ENCODE assay signal across 12 cellular contexts in the genomic region with DNA sequence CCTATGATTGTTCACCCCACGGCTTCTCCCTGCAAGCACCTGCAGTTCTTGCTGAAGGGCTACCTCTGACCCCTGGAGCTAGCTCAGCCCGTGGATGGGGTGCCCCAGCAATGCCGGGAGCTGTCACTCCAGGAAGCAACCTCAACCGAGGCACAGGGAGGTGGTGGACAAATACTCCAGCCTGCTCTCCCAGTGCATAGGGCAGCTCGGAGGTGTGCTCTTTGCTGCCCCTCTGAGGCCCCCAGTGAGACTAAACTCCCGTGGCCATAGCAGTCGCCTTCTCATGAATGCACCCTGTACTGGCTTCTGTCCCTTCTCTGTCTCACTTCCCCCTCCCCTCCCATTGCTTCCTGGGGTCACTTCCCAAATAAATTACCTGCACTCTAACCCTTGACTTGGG. TPM values are rescaled to one million over a fixed set of nuclear protein-coding genes. Genes with fewer than 3 reads are reported as not detected.
DNase-seq lines count a peak whose midpoint lies in the region; ATAC-seq and TF ChIP-seq lines count a peak whose summit lies in the region.
"Had no signal": no experiment of that assay in that cellular context is flagged by ENCODE, and none has a peak within 500 bp of the region (broad histone marks: within the 10 kb centered on the region; RNA-seq: fewer than 3 reads in every experiment).

No MANE protein-coding gene starts in this region.

- H3K36me3 ChIP-seq in endodermal cell (ENCODE audit: control insufficient read depth, insufficient read depth, low read length) (no peaks in the 10 kb centered on the region), gastrocnemius medialis (no peaks in the 10 kb centered on the region)
- H3K36me3 ChIP-seq: SJSA1 had no signal

- no peak overlapping the region for H3K9ac ChIP-seq in endodermal cell (ENCODE audit: extremely low read depth, low read length, poor library complexity, severe bottlenecking)

- H3K4me1 Mint-ChIP-seq in endodermal cell: peaks cover 2% of the 10 kb centered on the region
- H3K4me1 Mint-ChIP-seq in natural killer cell treated with Interleukin-12 subunit alpha and Interleukin-12 subunit beta and Interleukin-15 and Interleukin-18, amount 100 ng/mL, for 72 hours (ENCODE audit: low read depth in 2 of 2): no peaks in the 10 kb centered on the region
- no peaks in the 10 kb centered on the region for H3K4me1 Mint-ChIP-seq in T-cell
- H3K4me1 Mint-ChIP-seq: activated CD4-positive, alpha-beta T cell treated with anti-CD3 and anti-CD28 coated beads, Interleukin-2, amount 10 ng/mL, durations not matched to agents 24 days and 14 days; memory B cell had no signal

- H3K4me1 ChIP-seq in endodermal cell (ENCODE audit: control insufficient read depth, insufficient read depth, low read length): no peaks in the 10 kb centered on the region
- H3K4me1 ChIP-seq in gastrocnemius medialis: no peaks in the 10 kb centered on the region
- H3K4me1 ChIP-seq: SJSA1 had no signal

- H3K36me3 Mint-ChIP-seq in endodermal cell (ENCODE audit: low read depth): no peaks in the 10 kb centered on the region
- no peaks in the 10 kb centered on the region for H3K36me3 Mint-ChIP-seq in natural killer cell treated with Interleukin-12 subunit alpha and Interleukin-12 subunit beta and Interleukin-15 and Interleukin-18, amount 100 ng/mL, for 72 hours
- H3K36me3 Mint-ChIP-seq in T-cell: no peaks in the 10 kb centered on the region
- H3K36me3 Mint-ChIP-seq: memory B cell had no signal

- 37 to 48% methylated on average over 7 of the region's 7 CpGs for WGBS in endodermal cell (ENCODE audit: insufficient coverage in 1 of 2, insufficient read length in 1 of 2), 2 experiments

- POLR2A ChIA-PET in AG04449 (lab: Yijun Ruan, JAX): no interaction called here
- POLR2A ChIA-PET in T-cell (lab: Charles Lee): no interaction called here

- ATAC-seq in natural killer cell treated with Interleukin-12 subunit alpha and Interleukin-12 subunit beta and Interleukin-15 and Interleukin-18, amount 100 ng/mL, for 72 hours: no peak
- no peak for ATAC-seq in T-cell (replicated peaks in 1 of 4)
- no peak for ATAC-seq in gastrocnemius medialis

- H3K4me3 Mint-ChIP-seq in endodermal cell (no peak overlapping the region), T-cell (no peak overlapping the region)
- no peak overlapping the region for H3K4me3 Mint-ChIP-seq in natural killer cell treated with Interleukin-12 subunit alpha and Interleukin-12 subunit beta and Interleukin-15 and Interleukin-18, amount 100 ng/mL, for 72 hours
- H3K4me3 Mint-ChIP-seq: activated CD4-positive, alpha-beta T cell treated with anti-CD3 and anti-CD28 coated beads, Interleukin-2, amount 10 ng/mL, durations not matched to agents 24 days and 14 days; activated naive CD4-positive, alpha-beta T cell treated with anti-CD3 and anti-CD28 coated beads for 36 hours; memory B cell had no signal

- TF ChIP-seq POLR2A in gastrocnemius medialis (IDR thresholded peaks at IDR 0.05): no peak

- H3K27ac ChIP-seq in endodermal cell (ENCODE audit: low read depth, low read length) (no peak overlapping the region), gastrocnemius medialis (no peak overlapping the region)
- H3K27ac ChIP-seq: SJSA1 had no signal

- peaks cover 3% of the 10 kb centered on the region for H3K27me3 Mint-ChIP-seq in endodermal cell (ENCODE audit: insufficient read depth)
- no peaks in the 10 kb centered on the region for H3K27me3 Mint-ChIP-seq in natural killer cell treated with Interleukin-12 subunit alpha and Interleukin-12 subunit beta and Interleukin-15 and Interleukin-18, amount 100 ng/mL, for 72 hours
- peaks cover 0 to 1% of the 10 kb centered on the region in 2 donors for H3K27me3 Mint-ChIP-seq in T-cell
- H3K27me3 Mint-ChIP-seq: activated CD4-positive, alpha-beta T cell treated with anti-CD3 and anti-CD28 coated beads, Interleukin-2, amount 10 ng/mL, durations not matched to agents 24 days and 14 days had no signal

- no peaks in the 10 kb centered on the region for H3K9me3 Mint-ChIP-seq in endodermal cell
- H3K9me3 Mint-ChIP-seq in natural killer cell treated with Interleukin-12 subunit alpha and Interleukin-12 subunit beta and Interleukin-15 and Interleukin-18, amount 100 ng/mL, for 72 hours: no peaks in the 10 kb centered on the region
- no peaks in the 10 kb centered on the region for H3K9me3 Mint-ChIP-seq in T-cell
- H3K9me3 Mint-ChIP-seq: activated CD4-positive, alpha-beta T cell treated with anti-CD3 and anti-CD28 coated beads, Interleukin-2, amount 10 ng/mL, durations not matched to agents 24 days and 14 days; activated naive CD4-positive, alpha-beta T cell treated with anti-CD3 and anti-CD28 coated beads for 36 hours; memory B cell had no signal

- CTCF ChIA-PET in AG04449 (lab: Yijun Ruan, JAX) (interaction anchor here (1.4 to 1.6 kb wide), 3 partner anchors 10 to 50 kb away, joined by 3 to 5 read pairs (median 4); no protein-coding TSS in a partner anchor), T-cell (lab: Charles Lee) (no interaction called here)

- intact Hi-C loops in gastrocnemius medialis (cut with DNase I; ENCODE audit: low total_unique reads): no loop called here

- H3K9me3 ChIP-seq in endodermal cell (ENCODE audit: control insufficient read depth, low read length): no peaks in the 10 kb centered on the region
- no peaks in the 10 kb centered on the region for H3K9me3 ChIP-seq in gastrocnemius medialis

- TF ChIP-seq CTCF in AG04449 (IDR thresholded peaks at IDR 0.05; ENCODE audit: insufficient read depth, low read length, missing control alignments) (peak; percentile 37), GM12865 (IDR thresholded peaks at IDR 0.05; ENCODE audit: insufficient read depth, low read depth, low read length, missing control alignments) (peak; percentile 16), endodermal cell (conservative IDR thresholded peaks at IDR 0.05) (peak; percentile 73), gastrocnemius medialis (IDR thresholded peaks at IDR 0.05 in 4 of 5, conservative IDR thresholded peaks at IDR 0.05 in 1 of 5) (no peak)

- in situ Hi-C loops in gastrocnemius medialis (cut with MboI; ENCODE audit: low sequenced_read_pairs in 4 of 4): no loop called here

- no peak overlapping the region for H3K27ac Mint-ChIP-seq in endodermal cell
- no peak overlapping the region for H3K27ac Mint-ChIP-seq in natural killer cell treated with Interleukin-12 subunit alpha and Interleukin-12 subunit beta and Interleukin-15 and Interleukin-18, amount 100 ng/mL, for 72 hours
- no peak overlapping the region for H3K27ac Mint-ChIP-seq in T-cell
- H3K27ac Mint-ChIP-seq: activated CD4-positive, alpha-beta T cell treated with anti-CD3 and anti-CD28 coated beads, Interleukin-2, amount 10 ng/mL, durations not matched to agents 24 days and 14 days; activated naive CD4-positive, alpha-beta T cell treated with anti-CD3 and anti-CD28 coated beads for 36 hours; memory B cell had no signal

- H3K27me3 ChIP-seq in endodermal cell (ENCODE audit: control insufficient read depth, insufficient read depth, low read length, poor library complexity, severe bottlenecking) (no peaks in the 10 kb centered on the region), gastrocnemius medialis (no peaks in the 10 kb centered on the region)
- H3K27me3 ChIP-seq: SJSA1 had no signal

- no peak overlapping the region for H3K4me3 ChIP-seq in AG04449 (ENCODE audit: low read depth, low read length)
- no peak overlapping the region for H3K4me3 ChIP-seq in GM12865 (ENCODE audit: low read depth, low read length)
- no peak overlapping the region for H3K4me3 ChIP-seq in endodermal cell (ENCODE audit: low read length)
- no peak overlapping the region for H3K4me3 ChIP-seq in gastrocnemius medialis
- H3K4me3 ChIP-seq: SJSA1 had no signal

- DNase-seq in AG04449 (ENCODE audit: low read depth, low spot score): no peak
- no peak for DNase-seq in GM12865 (ENCODE audit: low read depth)
- peak; percentile 12 for DNase-seq in NOMO-1 treated with DMSO at 0.1 percent for 48 hours (lab: John Stamatoyannopoulos, UW; ENCODE audit: unreplicated experiment)
- peak; percentile 73 for DNase-seq in endodermal cell
- DNase-seq in natural killer cell treated with Interleukin-12 subunit alpha and Interleukin-12 subunit beta and Interleukin-15 and Interleukin-18, amount 100 ng/mL, for 72 hours (ENCODE audit: low spot score): no peak
- no peak for DNase-seq in T-cell
- DNase-seq in gastrocnemius medialis: no peak
- DNase-seq in epidermal melanocyte (ENCODE audit: insufficient read length, low spot score): no peak
- DNase-seq: activated CD4-positive, alpha-beta T cell treated with anti-CD3 and anti-CD28 coated beads, Interleukin-2, amount 10 ng/mL, durations not matched to agents 24 days and 14 days; activated naive CD4-positive, alpha-beta T cell treated with anti-CD3 and anti-CD28 coated beads for 36 hours had no signal

RNA-seq across cellular contexts. Expression of a gene that starts 48.5 kb away (rescaled TPM):
- total RNA-seq in endodermal cell (10 to 100 TPM in 1 of 2 donors, 1 to 10 TPM in 1; 7.9 to 19.7 TPM), T-cell (under 1 TPM in 2 of 5 donors, not detected in 3; 0.09 to 0.19 TPM), gastrocnemius medialis (10 to 100 TPM in 1 of 4 donors, under 1 TPM in 1, not detected in 2; 0.94 to 12.8 TPM)
- 29.2 TPM for polyA plus RNA-seq in endodermal cell (2013, experiment 1 of 2)
- 22.2 TPM for polyA plus RNA-seq in endodermal cell (2013, experiment 2 of 2)
- not detected for total RNA-seq in natural killer cell treated with Interleukin-12 subunit alpha and Interleukin-12 subunit beta and Interleukin-15 and Interleukin-18, amount 100 ng/mL, for 72 hours
- total RNA-seq: activated CD4-positive, alpha-beta T cell treated with anti-CD3 and anti-CD28 coated beads, Interleukin-2, amount 10 ng/mL, durations not matched to agents 24 days and 14 days; activated naive CD4-positive, alpha-beta T cell treated with anti-CD3 and anti-CD28 coated beads for 36 hours; SJSA1 had no signal

Comparison
In these comparisons a context has a peak if more than half of its experiments do, and no peak if none do; other contexts are left out.
1. DNase-seq: peak in NOMO-1 treated with DMSO at 0.1 percent for 48 hours (single experiment) and endodermal cell (single experiment); none in AG04449 (single experiment), GM12865 (single experiment), natural killer cell treated with Interleukin-12 subunit alpha and Interleukin-12 subunit beta and Interleukin-15 and Interleukin-18, amount 100 ng/mL, for 72 hours (single experiment), T-cell (0 of 34), gastrocnemius medialis (0 of 2) and epidermal melanocyte (single experiment).
2. CTCF ChIP-seq: peak in AG04449 (single experiment), GM12865 (single experiment) and endodermal cell (single experiment); none in gastrocnemius medialis (0 of 5).